Comparison of ENCODE assay signal across 9 cellular contexts in the genomic region with DNA sequence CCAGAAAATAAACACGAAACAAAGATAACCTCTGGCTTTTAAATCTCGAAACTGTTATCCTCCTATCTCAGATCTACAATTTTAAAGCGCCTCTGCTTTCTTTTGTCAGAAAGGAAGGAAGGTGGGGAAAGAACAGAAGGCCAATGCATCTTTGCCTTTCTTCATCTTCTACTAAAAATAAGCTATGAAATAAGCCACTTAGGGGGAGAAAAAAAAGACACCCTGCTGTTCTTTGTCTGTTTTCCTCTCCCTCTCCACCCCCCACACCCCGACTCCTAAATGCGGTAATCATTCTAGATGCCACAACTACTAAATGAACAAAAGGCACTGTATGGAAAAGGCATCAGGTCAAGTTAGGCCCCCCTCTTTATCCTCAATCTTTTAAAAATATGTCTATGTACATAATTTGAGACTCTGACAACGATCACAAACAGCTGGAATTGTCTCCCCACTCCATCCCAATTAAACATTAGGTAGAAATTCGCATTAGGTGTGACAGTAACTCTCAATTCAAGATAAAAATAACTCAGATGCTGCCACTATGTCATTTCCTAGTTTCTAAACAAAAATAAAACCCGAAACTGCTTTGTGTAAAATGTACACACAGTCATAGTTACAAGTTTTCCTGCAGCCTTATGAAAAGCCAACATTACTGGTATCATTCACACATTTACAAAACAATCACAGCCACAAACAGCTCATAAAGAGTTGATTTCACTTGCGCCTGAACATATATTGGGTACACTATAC. TPM values are rescaled to one million over a fixed set of nuclear protein-coding genes. Genes with fewer than 3 reads are reported as not detected.
A peak's percentile ranks its signal among the peaks of the same experiment; 100 is the strongest.
DNase-seq lines count a peak whose midpoint lies in the region; ATAC-seq and TF ChIP-seq lines count a peak whose summit lies in the region.
"Had no signal": no experiment of that assay in that cellular context is flagged by ENCODE, and none has a peak within 500 bp of the region (broad histone marks: within the 10 kb centered on the region; RNA-seq: fewer than 3 reads in every experiment).

No MANE protein-coding gene starts in this region.

- peak overlapping the region; percentile 83 for H3K4me3 ChIP-seq in CD8-positive, alpha-beta T cell (ENCODE audit: low read depth, low read length)
- H3K4me3 ChIP-seq in Peyer's patch (peak overlapping the region; percentile 70 to 100 (median 86)), hepatocyte (peak overlapping the region; percentile 85), stomach smooth muscle (ENCODE audit: low read length in 2 of 2) (peak overlapping the region; percentile 94 to 95)

- TF ChIP-seq POLR2A in Peyer's patch (IDR thresholded peaks at IDR 0.05) = no peak

- H4K20me1 ChIP-seq in hepatocyte (ENCODE audit: insufficient read depth, poor library complexity, severe bottlenecking) = peaks cover 29% of the 10 kb centered on the region

- H2AFZ ChIP-seq in hepatocyte = no peak overlapping the region

- 6% methylated on average over 9 of the region's 9 CpGs for WGBS in hepatocyte (ENCODE audit: low lambda C conversion rate, missing lambda C conversion rate)

- H3K9ac ChIP-seq in stomach smooth muscle (ENCODE audit: low read length in 2 of 2) = peak overlapping the region; percentile 66 to 98

- peaks cover 24% of the 10 kb centered on the region for H3K4me1 Mint-ChIP-seq in CD8-positive, alpha-beta T cell (ENCODE audit: low read depth)

- peaks cover 15% of the 10 kb centered on the region for H3K36me3 Mint-ChIP-seq in CD8-positive, alpha-beta T cell

- H3K9me2 ChIP-seq in hepatocyte (replicated peaks; ENCODE audit: insufficient read depth) = no peaks in the 10 kb centered on the region

- no peak overlapping the region for H3K27ac Mint-ChIP-seq in CD8-positive, alpha-beta T cell
- H3K27ac Mint-ChIP-seq: T-cell had no signal

- POLR2A ChIA-PET in CD8-positive, alpha-beta T cell (lab: Charles Lee) = interaction anchor here (0.6 to 0.8 kb wide), 2 partner anchors 21 to 44 kb away, joined by 3 to 4 read pairs; no protein-coding TSS in a partner anchor

- CTCF ChIA-PET in CD8-positive, alpha-beta T cell (lab: Charles Lee) = interaction anchor here (0.9 to 1.7 kb wide), 2 partner anchors 10 to 120 kb away, joined by 3 read pairs; no protein-coding TSS in a partner anchor

- H3K36me3 ChIP-seq in CD8-positive, alpha-beta T cell (ENCODE audit: insufficient read depth, low read length) = no peaks in the 10 kb centered on the region
- H3K36me3 ChIP-seq in Peyer's patch (no peaks in the 10 kb centered on the region), hepatocyte (replicated peaks; ENCODE audit: insufficient read depth, low read depth) (no peaks in the 10 kb centered on the region), stomach smooth muscle (ENCODE audit: control insufficient read depth in 2 of 2, insufficient read depth in 2 of 2, low read length in 2 of 2) (no peaks in the 10 kb centered on the region)

- ATAC-seq in CD8-positive, alpha-beta T cell = no peak
- ATAC-seq in GM21390 (IDR thresholded peaks at IDR 0.05; ENCODE audit: unreplicated experiment) = peak; percentile 25

- no peak for TF ChIP-seq CTCF in CD8-positive, alpha-beta T cell (IDR thresholded peaks at IDR 0.05)
- TF ChIP-seq CTCF in Peyer's patch (IDR thresholded peaks at IDR 0.05) = no peak
- TF ChIP-seq CTCF in hepatocyte (IDR thresholded peaks at IDR 0.05; ENCODE audit: poor library complexity) = no peak

- H3K4me3 Mint-ChIP-seq in CD8-positive, alpha-beta T cell = no peak overlapping the region
- H3K4me3 Mint-ChIP-seq: T-cell had no signal

- no peaks in the 10 kb centered on the region for H3K27me3 ChIP-seq in CD8-positive, alpha-beta T cell (ENCODE audit: insufficient read depth, low read length)
- no peaks in the 10 kb centered on the region for H3K27me3 ChIP-seq in Peyer's patch
- H3K27me3 ChIP-seq in hepatocyte = no peaks in the 10 kb centered on the region
- H3K27me3 ChIP-seq in stomach smooth muscle (ENCODE audit: control insufficient read depth in 1 of 2, insufficient read depth in 2 of 2, low read length in 2 of 2) = no peaks in the 10 kb centered on the region

- H3K4me1 ChIP-seq in CD8-positive, alpha-beta T cell (ENCODE audit: insufficient read depth, low read length) = peaks cover 42% of the 10 kb centered on the region
- H3K4me1 ChIP-seq in Peyer's patch (peaks cover 0 to 41% (median 7%) of the 10 kb centered on the region in 4 donors), hepatocyte (ENCODE audit: insufficient read depth) (peaks cover 24% of the 10 kb centered on the region), stomach smooth muscle (ENCODE audit: control insufficient read depth, insufficient read depth, low read length) (peaks cover 26% of the 10 kb centered on the region)

- H3K4me2 ChIP-seq in hepatocyte = peak overlapping the region; percentile 78

- H3K9me3 Mint-ChIP-seq in CD8-positive, alpha-beta T cell = no peaks in the 10 kb centered on the region
- H3K9me3 Mint-ChIP-seq: T-cell had no signal

- H3K79me2 ChIP-seq in hepatocyte = peaks cover 64% of the 10 kb centered on the region

- H3K27ac ChIP-seq in CD8-positive, alpha-beta T cell (ENCODE audit: low read depth, low read length) = peak overlapping the region; percentile 91
- peak overlapping the region; percentile 94 to 99 (median 97) for H3K27ac ChIP-seq in Peyer's patch
- H3K27ac ChIP-seq in hepatocyte = peak overlapping the region; percentile 92
- H3K27ac ChIP-seq in stomach smooth muscle (ENCODE audit: low read length) = peak overlapping the region; percentile 93

- no peak for DNase-seq in CD8-positive, alpha-beta T cell
- peak in 1 of 3 donors; percentile 43 for DNase-seq in Peyer's patch
- DNase-seq in hepatocyte (ENCODE audit: low spot score) = no peak
- no peak for DNase-seq in activated naive CD4-positive, alpha-beta T cell treated with Interleukin-2 at 50 U/mL for 16 hours
- no peak for DNase-seq in AG08396 (ENCODE audit: low spot score)
- DNase-seq in T1000 (lab: John Stamatoyannopoulos, UW) = no peak

- H3K27me3 Mint-ChIP-seq in CD8-positive, alpha-beta T cell (ENCODE audit: low read depth) = no peaks in the 10 kb centered on the region
- H3K27me3 Mint-ChIP-seq: T-cell had no signal

- H3K9me3 ChIP-seq in CD8-positive, alpha-beta T cell (ENCODE audit: low read length) = no peaks in the 10 kb centered on the region
- H3K9me3 ChIP-seq in Peyer's patch (no peaks in the 10 kb centered on the region), hepatocyte (ENCODE audit: low read depth) (no peaks in the 10 kb centered on the region), stomach smooth muscle (ENCODE audit: control insufficient read depth in 2 of 2, low read length in 2 of 2) (no peaks in the 10 kb centered on the region)

- intact Hi-C loops in CD8-positive, alpha-beta T cell (cut with DNase I, micrococcal nuclease) = loop anchor here (1.0 to 10.0 kb wide), 13 partner anchors 62 to 1208 kb away; a partner anchor contains a TSS

RNA-seq across cellular contexts. Expression of a gene that starts 2.4 kb away (rescaled TPM):
- total RNA-seq in CD8-positive, alpha-beta T cell = 10 to 100 TPM; 53.7 to 63.6 TPM
- total RNA-seq in Peyer's patch (10 to 100 TPM; 33.5 to 59.4 (median 51.4) TPM), hepatocyte (61.6 and 73.4 TPM in 2 replicates)
- 85.5 and 98.9 TPM in 2 replicates for polyA plus RNA-seq in hepatocyte
